Comparison of ENCODE assay signal across 1 cellular context in the genomic region with DNA sequence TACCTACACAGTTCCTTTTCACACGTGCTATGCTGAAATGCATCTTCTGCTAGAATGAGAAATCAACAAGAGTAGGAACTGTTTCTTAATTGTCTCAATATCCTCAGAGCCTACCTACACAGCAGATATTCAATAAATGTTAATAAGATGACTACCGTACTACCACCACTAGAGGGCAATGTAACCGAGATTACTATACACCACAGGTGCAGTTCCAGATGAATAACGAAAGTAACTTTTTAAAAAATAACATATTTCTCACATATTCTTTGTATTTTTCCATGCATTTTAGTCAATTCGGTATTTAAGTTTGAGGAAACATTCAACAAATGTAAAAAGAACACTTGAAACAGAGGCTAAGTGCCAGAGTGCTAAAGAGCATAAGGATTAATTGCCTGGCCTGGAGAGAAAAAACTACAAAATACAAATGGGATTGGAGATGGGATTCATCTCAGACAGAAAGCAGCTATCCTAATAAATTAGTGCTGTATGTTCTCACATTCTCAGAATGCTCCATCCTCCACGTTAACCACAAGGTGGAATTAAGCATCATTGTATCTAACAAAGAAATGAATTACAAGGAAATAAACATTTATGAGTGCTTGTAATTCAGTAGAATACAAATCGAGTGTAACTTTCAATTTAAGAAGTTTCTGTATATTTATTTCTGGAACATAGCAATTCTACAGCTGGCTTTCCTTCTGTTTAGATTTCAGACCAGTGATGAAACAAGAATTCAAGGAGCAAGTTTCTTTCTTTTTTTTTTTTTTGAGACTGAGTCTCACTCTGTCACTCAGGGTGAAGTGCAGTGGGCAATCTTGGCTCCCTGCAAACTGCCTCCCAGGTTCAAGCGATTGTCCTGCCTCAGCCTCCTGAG.
A peak's percentile ranks its signal among the peaks of the same experiment; 100 is the strongest.
TF ChIP-seq lines count a peak whose summit lies in the region.

No MANE protein-coding gene starts in this region.

TF ChIP-seq in HEK293, 187 proteins besides CTCF, POLR2A, EP300 and RAD21 (continued from another document):
- TF ChIP-seq, protein P1, sequence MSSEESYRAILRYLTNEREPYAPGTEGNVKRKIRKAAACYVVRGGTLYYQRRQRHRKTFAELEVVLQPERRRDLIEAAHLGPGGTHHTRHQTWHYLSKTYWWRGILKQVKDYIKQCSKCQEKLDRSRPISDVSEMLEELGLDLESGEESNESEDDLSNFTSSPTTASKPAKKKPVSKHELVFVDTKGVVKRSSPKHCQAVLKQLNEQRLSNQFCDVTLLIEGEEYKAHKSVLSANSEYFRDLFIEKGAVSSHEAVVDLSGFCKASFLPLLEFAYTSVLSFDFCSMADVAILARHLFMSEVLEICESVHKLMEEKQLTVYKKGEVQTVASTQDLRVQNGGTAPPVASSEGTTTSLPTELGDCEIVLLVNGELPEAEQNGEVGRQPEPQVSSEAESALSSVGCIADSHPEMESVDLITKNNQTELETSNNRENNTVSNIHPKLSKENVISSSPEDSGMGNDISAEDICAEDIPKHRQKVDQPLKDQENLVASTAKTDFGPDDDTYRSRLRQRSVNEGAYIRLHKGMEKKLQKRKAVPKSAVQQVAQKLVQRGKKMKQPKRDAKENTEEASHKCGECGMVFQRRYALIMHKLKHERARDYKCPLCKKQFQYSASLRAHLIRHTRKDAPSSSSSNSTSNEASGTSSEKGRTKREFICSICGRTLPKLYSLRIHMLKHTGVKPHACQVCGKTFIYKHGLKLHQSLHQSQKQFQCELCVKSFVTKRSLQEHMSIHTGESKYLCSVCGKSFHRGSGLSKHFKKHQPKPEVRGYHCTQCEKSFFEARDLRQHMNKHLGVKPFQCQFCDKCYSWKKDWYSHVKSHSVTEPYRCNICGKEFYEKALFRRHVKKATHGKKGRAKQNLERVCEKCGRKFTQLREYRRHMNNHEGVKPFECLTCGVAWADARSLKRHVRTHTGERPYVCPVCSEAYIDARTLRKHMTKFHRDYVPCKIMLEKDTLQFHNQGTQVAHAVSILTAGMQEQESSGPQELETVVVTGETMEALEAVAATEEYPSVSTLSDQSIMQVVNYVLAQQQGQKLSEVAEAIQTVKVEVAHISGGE (tag by site-specific recombination; conservative IDR thresholded peaks at IDR 0.05; ENCODE audit: low read depth) = no peak
- peak; percentile 84 for TF ChIP-seq SCRT1 (tag by site-specific recombination; IDR thresholded peaks at IDR 0.05; ENCODE audit: borderline replicate concordance)
- no peak for TF ChIP-seq ZNF473 (tag by site-specific recombination; IDR thresholded peaks at IDR 0.05)
- no peak for TF ChIP-seq ZNF521 (tag by site-specific recombination; IDR thresholded peaks at IDR 0.05)
- TF ChIP-seq, protein P2, sequence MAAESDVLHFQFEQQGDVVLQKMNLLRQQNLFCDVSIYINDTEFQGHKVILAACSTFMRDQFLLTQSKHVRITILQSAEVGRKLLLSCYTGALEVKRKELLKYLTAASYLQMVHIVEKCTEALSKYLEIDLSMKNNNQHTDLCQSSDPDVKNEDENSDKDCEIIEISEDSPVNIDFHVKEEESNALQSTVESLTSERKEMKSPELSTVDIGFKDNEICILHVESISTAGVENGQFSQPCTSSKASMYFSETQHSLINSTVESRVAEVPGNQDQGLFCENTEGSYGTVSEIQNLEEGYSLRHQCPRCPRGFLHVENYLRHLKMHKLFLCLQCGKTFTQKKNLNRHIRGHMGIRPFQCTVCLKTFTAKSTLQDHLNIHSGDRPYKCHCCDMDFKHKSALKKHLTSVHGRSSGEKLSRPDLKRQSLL (tag by site-specific recombination; IDR thresholded peaks at IDR 0.05) = no peak
- no peak for TF ChIP-seq ZNF132 (tag by site-specific recombination; IDR thresholded peaks at IDR 0.05; ENCODE audit: borderline replicate concordance)
- TF ChIP-seq SCRT2 (tag by site-specific recombination; IDR thresholded peaks at IDR 0.05) = peak; percentile 72
- no peak for TF ChIP-seq ZNF174 (tag by site-specific recombination; IDR thresholded peaks at IDR 0.05)
- no peak for TF ChIP-seq ZNF112 (tag by site-specific recombination; IDR thresholded peaks at IDR 0.05)
- TF ChIP-seq ZNF626 (tag by site-specific recombination; IDR thresholded peaks at IDR 0.05) = no peak
- TF ChIP-seq GLI4 (tag by site-specific recombination; IDR thresholded peaks at IDR 0.05) = 0 out of 2 replicates have a peak, but pooled peaks have one; percentile 78
- no peak for TF ChIP-seq ZNF664 (tag by site-specific recombination; IDR thresholded peaks at IDR 0.05)
